12 cellular contexts compared by ENCODE assay signal in genomic region chr7:74418076-74418475, GRCh38.
"Had no signal": no experiment of that assay in that cellular context is flagged by ENCODE, and none has a peak within 500 bp of the region (broad histone marks: within the 10 kb centered on the region; RNA-seq: fewer than 3 reads in every experiment).

No MANE protein-coding gene starts in this region.

- H3K27me3 ChIP-seq: ascending aorta, ovary, suprapubic skin, upper lobe of left lung had no signal

- H3K4me1 ChIP-seq: ascending aorta had no signal

- ATAC-seq: stimulated activated naive CD8-positive, alpha-beta T cell treated with anti-CD3 and anti-CD28 coated beads, Interleukin-15, Interleukin-2, amounts not matched to agents 100 U/mL and 50 U/mL, for 24 hours had no signal

- H3K27me3 Mint-ChIP-seq: activated T-helper 17 cell treated with anti-CD3 and anti-CD28 coated beads, Interleukin-2, amount 50 U/mL, for 72 hours; effector memory CD8-positive, alpha-beta T cell had no signal

- H3K9me3 Mint-ChIP-seq: activated T-helper 17 cell treated with anti-CD3 and anti-CD28 coated beads, Interleukin-2, amount 50 U/mL, for 72 hours; effector memory CD8-positive, alpha-beta T cell had no signal

- H3K27ac ChIP-seq: ascending aorta, epithelial cell of prostate, heart right ventricle, ovary, suprapubic skin, upper lobe of left lung had no signal

- H3K36me3 ChIP-seq: ascending aorta, heart right ventricle, ovary, suprapubic skin, upper lobe of left lung had no signal

- H3K4me3 Mint-ChIP-seq: activated T-helper 17 cell treated with anti-CD3 and anti-CD28 coated beads, Interleukin-2, amount 50 U/mL, for 72 hours; effector memory CD8-positive, alpha-beta T cell had no signal

- H3K4me1 Mint-ChIP-seq: activated T-helper 17 cell treated with anti-CD3 and anti-CD28 coated beads, Interleukin-2, amount 50 U/mL, for 72 hours had no signal

- FAIRE-seq: frontal cortex, small intestine had no signal

- H3K27ac Mint-ChIP-seq: activated T-helper 17 cell treated with anti-CD3 and anti-CD28 coated beads, Interleukin-2, amount 50 U/mL, for 72 hours had no signal

- H3K4me3 ChIP-seq: ascending aorta, heart right ventricle, lung, ovary, suprapubic skin, upper lobe of left lung had no signal

- H3K9me3 ChIP-seq: ascending aorta, heart right ventricle, ovary, suprapubic skin, upper lobe of left lung had no signal
